In the genomic region with DNA sequence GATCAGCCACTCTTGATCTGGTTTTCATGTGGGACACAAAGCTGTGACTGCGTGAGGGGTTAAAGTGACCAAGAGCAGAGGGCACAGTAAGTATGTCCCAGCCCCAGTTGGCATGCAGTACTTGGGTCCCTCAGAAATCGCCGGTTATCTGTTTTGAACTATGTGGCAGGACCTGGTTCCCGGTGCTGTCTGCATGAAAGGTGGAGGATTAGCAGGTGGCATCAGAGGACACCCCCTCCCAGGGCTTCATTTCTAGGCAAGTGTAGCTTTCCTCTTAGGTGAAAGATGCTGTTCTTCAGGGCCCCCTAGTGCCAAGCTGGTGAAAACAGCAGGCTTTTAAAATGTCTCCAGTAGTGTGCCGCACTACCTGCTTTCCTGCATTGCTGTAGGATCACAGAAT, we compare ENCODE assay signal across 8 cellular contexts. TPM values are rescaled to one million over a fixed set of nuclear protein-coding genes. Genes with fewer than 3 reads are reported as not detected.
A peak's percentile ranks its signal among the peaks of the same experiment; 100 is the strongest.
DNase-seq lines count a peak whose midpoint lies in the region; ATAC-seq and TF ChIP-seq lines count a peak whose summit lies in the region.

No MANE protein-coding gene starts in this region.

- DNase-seq in CD4-positive, CD25-positive, alpha-beta regulatory T cell, result peak; percentile 46 to 83 (median 74)
- DNase-seq in MV-4-11 (lab: John Stamatoyannopoulos, UW) (peak; percentile 37), astrocyte of the cerebellum (ENCODE audit: low read depth) (peak; percentile 20), hypothalamus (lab: John Stamatoyannopoulos, UW) (peak in 30 of 51 donors; percentile 3 to 76 (median 22)), NCI-H1048 (lab: John Stamatoyannopoulos, UW) (no peak)

- peaks cover 15% of the 10 kb centered on the region for H3K36me3 ChIP-seq in CD4-positive, CD25-positive, alpha-beta regulatory T cell (ENCODE audit: control insufficient read depth, insufficient read depth, low read length)
- H3K36me3 ChIP-seq in SU-DHL-6 (ENCODE audit: low read length) (no peaks in the 10 kb centered on the region), skeletal muscle tissue (ENCODE audit: control insufficient read depth in 3 of 3, insufficient read depth in 3 of 3, low read length in 3 of 3) (peaks cover 19 to 35% (median 27%) of the 10 kb centered on the region in 3 donors)

- no peak overlapping the region for H3K4me2 ChIP-seq in SU-DHL-6 (ENCODE audit: low read depth, low read length, poor library complexity, severe bottlenecking)

- ATAC-seq in CD4-positive, CD25-positive, alpha-beta regulatory T cell (ENCODE audit: low read depth in 2 of 2), result peak; percentile 91 to 94
- ATAC-seq in GM21381 (IDR thresholded peaks at IDR 0.05; ENCODE audit: unreplicated experiment), result peak; percentile 81

- H3K4me1 ChIP-seq in CD4-positive, CD25-positive, alpha-beta regulatory T cell (ENCODE audit: control insufficient read depth, insufficient read depth, low read length, poor library complexity, severe bottlenecking), result peaks cover 8% of the 10 kb centered on the region
- H3K4me1 ChIP-seq in skeletal muscle tissue (ENCODE audit: control insufficient read depth in 3 of 3, insufficient read depth in 3 of 3, low read length in 3 of 3), result peaks cover 6 to 13% (median 6%) of the 10 kb centered on the region in 3 donors

- peak overlapping the region; percentile 50 to 87 (median 72) for H3K4me3 Mint-ChIP-seq in CD4-positive, CD25-positive, alpha-beta regulatory T cell

- H3K36me3 Mint-ChIP-seq in CD4-positive, CD25-positive, alpha-beta regulatory T cell, result peaks cover 13% of the 10 kb centered on the region

- peak overlapping the region; percentile 62 for H3K27ac ChIP-seq in CD4-positive, CD25-positive, alpha-beta regulatory T cell (ENCODE audit: insufficient read depth, low read length, poor library complexity, severe bottlenecking)
- H3K27ac ChIP-seq in SU-DHL-6 (ENCODE audit: low read depth, low read length) (no peak overlapping the region), skeletal muscle tissue (ENCODE audit: low read depth, low read length) (peak overlapping the region; percentile 11)

- no peaks in the 10 kb centered on the region for H3K9me3 Mint-ChIP-seq in CD4-positive, CD25-positive, alpha-beta regulatory T cell

- H2AFZ ChIP-seq in SU-DHL-6 (ENCODE audit: low read depth, low read length, severe bottlenecking), result no peak overlapping the region

- H3K27me3 Mint-ChIP-seq in CD4-positive, CD25-positive, alpha-beta regulatory T cell, result no peaks in the 10 kb centered on the region

- H3K9me3 ChIP-seq in CD4-positive, CD25-positive, alpha-beta regulatory T cell (ENCODE audit: control insufficient read depth in 2 of 2, low read length in 2 of 2), result no peaks in the 10 kb centered on the region
- H3K9me3 ChIP-seq in SU-DHL-6 (ENCODE audit: insufficient read depth, low read length) (no peaks in the 10 kb centered on the region), skeletal muscle tissue (ENCODE audit: control insufficient read depth in 3 of 3, low read length in 3 of 3) (no peaks in the 10 kb centered on the region)

- H3K79me2 ChIP-seq in SU-DHL-6 (ENCODE audit: insufficient read depth, low read length), result no peaks in the 10 kb centered on the region

- no peaks in the 10 kb centered on the region for H3K27me3 ChIP-seq in CD4-positive, CD25-positive, alpha-beta regulatory T cell (ENCODE audit: control insufficient read depth, insufficient read depth, low read length)
- no peaks in the 10 kb centered on the region for H3K27me3 ChIP-seq in SU-DHL-6 (ENCODE audit: low read length)
- no peaks in the 10 kb centered on the region for H3K27me3 ChIP-seq in skeletal muscle tissue (ENCODE audit: control insufficient read depth in 3 of 3, insufficient read depth in 3 of 3, low read length in 3 of 3)

- TF ChIP-seq CTCF in SU-DHL-6 (IDR thresholded peaks at IDR 0.05; ENCODE audit: insufficient read depth, low read length, poor library complexity, severe bottlenecking) (peak; percentile 80), astrocyte of the cerebellum (IDR thresholded peaks at IDR 0.05; ENCODE audit: low read depth, low read length, missing control alignments) (peak; percentile 82)

- H3K9ac ChIP-seq in SU-DHL-6 (ENCODE audit: low read length) (no peak overlapping the region), skeletal muscle tissue (ENCODE audit: low read depth in 1 of 3, low read length in 3 of 3) (no peak overlapping the region)

- H3F3A ChIP-seq in SU-DHL-6 (ENCODE audit: insufficient read depth), result no peaks in the 10 kb centered on the region

- in situ Hi-C loops in astrocyte of the cerebellum (cut with HindIII; ENCODE audit: low sequenced_read_pairs), result no loop called here

- H4K20me1 ChIP-seq in SU-DHL-6 (ENCODE audit: low read depth, low read length), result no peaks in the 10 kb centered on the region

- peaks cover 13 to 29% (median 18%) of the 10 kb centered on the region in 4 donors for H3K4me1 Mint-ChIP-seq in CD4-positive, CD25-positive, alpha-beta regulatory T cell

- H3K27ac Mint-ChIP-seq in CD4-positive, CD25-positive, alpha-beta regulatory T cell, result peak overlapping the region; percentile 11 to 94 (median 86)

- peak overlapping the region; percentile 17 for H3K4me3 ChIP-seq in CD4-positive, CD25-positive, alpha-beta regulatory T cell (ENCODE audit: low read depth, low read length)
- H3K4me3 ChIP-seq in SU-DHL-6 (ENCODE audit: insufficient read depth, low read length, poor library complexity, severe bottlenecking), result no peak overlapping the region
- H3K4me3 ChIP-seq in astrocyte of the cerebellum (ENCODE audit: low read depth, low read length), result no peak overlapping the region
- H3K4me3 ChIP-seq in skeletal muscle tissue (ENCODE audit: low read length in 3 of 3), result no peak overlapping the region

- no peaks in the 10 kb centered on the region for H3K9me2 ChIP-seq in SU-DHL-6 (replicated peaks; ENCODE audit: insufficient read depth, low read length)

RNA-seq across cellular contexts. Expression of gene ATG14, which starts 57.1 kb away (rescaled TPM):
- total RNA-seq in CD4-positive, CD25-positive, alpha-beta regulatory T cell, result 19.0 TPM
- polyA plus RNA-seq in CD4-positive, CD25-positive, alpha-beta regulatory T cell, result 1 to 10 TPM; 5.8 to 9.3 (median 5.9) TPM
- 14.6 TPM for total RNA-seq in skeletal muscle tissue
